ENCODE assay signal across 8 cellular contexts in genomic region chr10:13371879-13372470, GRCh38. TPM values are rescaled to one million over a fixed set of nuclear protein-coding genes. Genes with fewer than 3 reads are reported as not detected.
DNase-seq lines count a peak whose midpoint lies in the region; ATAC-seq and TF ChIP-seq lines count a peak whose summit lies in the region.

No MANE protein-coding gene starts in this region.

- H3K36me3 Mint-ChIP-seq in activated CD4-positive, alpha-beta T cell treated with anti-CD3 and anti-CD28 coated beads for 36 hours (ENCODE audit: low read depth) = no peaks in the 10 kb centered on the region

- H3K27me3 ChIP-seq in dorsolateral prefrontal cortex (peaks cover 0 to 4% (median 0%) of the 10 kb centered on the region in 45 donors), lung (ENCODE audit: control insufficient read depth, insufficient read depth) (no peaks in the 10 kb centered on the region)

- no peak overlapping the region for H3K27ac Mint-ChIP-seq in activated CD4-positive, alpha-beta T cell treated with anti-CD3 and anti-CD28 coated beads for 36 hours

- no peaks in the 10 kb centered on the region for H3K4me1 ChIP-seq in lung (ENCODE audit: control insufficient read depth in 2 of 2, insufficient read depth in 2 of 2, low read length in 2 of 2)

- POLR2A ChIA-PET in activated CD4-positive, alpha-beta T cell treated with anti-CD3 and anti-CD28 coated beads for 36 hours (lab: Charles Lee) = no interaction called here

- ATAC-seq in GM18519 (IDR thresholded peaks at IDR 0.05; ENCODE audit: low FRiP score, unreplicated experiment) = peak; percentile 71
- ATAC-seq in HG03354 (IDR thresholded peaks at IDR 0.05; ENCODE audit: poor library complexity, severe bottlenecking, unreplicated experiment) = peak; percentile 78
- ATAC-seq in activated CD4-positive, alpha-beta T cell treated with anti-CD3 and anti-CD28 coated beads for 36 hours = peak; percentile 100
- peak; percentile 95 for ATAC-seq in lung (ENCODE audit: insufficient read depth, low FRiP score)

- H3K9me3 Mint-ChIP-seq in activated CD4-positive, alpha-beta T cell treated with anti-CD3 and anti-CD28 coated beads for 36 hours (ENCODE audit: low read depth) = no peaks in the 10 kb centered on the region

- CTCF ChIA-PET in activated CD4-positive, alpha-beta T cell treated with anti-CD3 and anti-CD28 coated beads for 36 hours (lab: Charles Lee) = interaction anchor here (0.6 to 5.0 kb wide), 42 partner anchors 10 to 1020 kb away, joined by 3 to 80 read pairs (median 4); partner anchors contain the start of gene PRPF18

- H3K27ac ChIP-seq in dorsolateral prefrontal cortex = no peak overlapping the region
- H3K27ac ChIP-seq in lung (ENCODE audit: low read depth in 1 of 2, low read length in 1 of 2) = no peak overlapping the region

- H3K9me3 ChIP-seq in lung (ENCODE audit: control insufficient read depth in 2 of 2, insufficient read depth in 1 of 2, low read length in 1 of 2) = no peaks in the 10 kb centered on the region

- H3K4me3 ChIP-seq in dorsolateral prefrontal cortex = no peak overlapping the region
- no peak overlapping the region for H3K4me3 ChIP-seq in lung

- no peaks in the 10 kb centered on the region for H3K36me3 ChIP-seq in lung (ENCODE audit: control insufficient read depth in 2 of 2, insufficient read depth in 2 of 2, low read length in 2 of 2)

- 30% methylated on average over 6 of the region's 6 CpGs for WGBS in lung, 2 donors

- no peaks in the 10 kb centered on the region for H3K27me3 Mint-ChIP-seq in activated CD4-positive, alpha-beta T cell treated with anti-CD3 and anti-CD28 coated beads for 36 hours

- TF ChIP-seq CTCF in dorsolateral prefrontal cortex (IDR thresholded peaks at IDR 0.05 in 54 of 56, conservative IDR thresholded peaks at IDR 0.05 in 2 of 56; ENCODE audit: low read depth in 1 of 56, partially characterized antibody in 56 of 56) (peak; percentile 69 to 96 (median 91)), lung (IDR thresholded peaks at IDR 0.05; ENCODE audit: control extremely low read depth, extremely low read depth) (peak; percentile 92)

- H3K4me1 Mint-ChIP-seq in activated CD4-positive, alpha-beta T cell treated with anti-CD3 and anti-CD28 coated beads for 36 hours = no peaks in the 10 kb centered on the region

- DNase-seq in AG08395 (ENCODE audit: low spot score) (peak; percentile 95), NCI-H510A treated with DMSO at 0.1 percent for 48 hours (lab: John Stamatoyannopoulos, UW) (peak; percentile 87), dorsolateral prefrontal cortex (peak; percentile 30 to 81 (median 69)), lung (ENCODE audit: low spot score) (peak; percentile 70)
- DNase-seq in activated CD4-positive, alpha-beta T cell treated with anti-CD3 and anti-CD28 coated beads for 36 hours = peak; percentile 82
- DNase-seq in stimulated activated CD8-positive, alpha-beta memory T cell treated with anti-CD3 and anti-CD28 coated beads, Interleukin-4, amount 100 ng/mL, for 48 hours = peak; percentile 73

- no peak overlapping the region for H3K4me3 Mint-ChIP-seq in activated CD4-positive, alpha-beta T cell treated with anti-CD3 and anti-CD28 coated beads for 36 hours

- intact Hi-C loops in activated CD4-positive, alpha-beta T cell treated with anti-CD3 and anti-CD28 coated beads for 36 hours (cut with DNase I, micrococcal nuclease) = loop anchor here (1.0 to 5.0 kb wide), 5 partner anchors 68 to 406 kb away; partner anchors contain the start of gene PRPF18 (in 2 of the 2)
- intact Hi-C loops in dorsolateral prefrontal cortex (cut with DNase I) = loop anchor here (5.0 to 10.0 kb wide), 3 partner anchors 65 to 215 kb away; partner anchors contain the start of gene PRPF18 (in 2 of the 2)

RNA-seq across cellular contexts. Expression of gene SEPHS1, which starts 23.9 kb away (rescaled TPM):
- total RNA-seq in activated CD4-positive, alpha-beta T cell treated with anti-CD3 and anti-CD28 coated beads for 36 hours = 10 to 100 TPM; 74.5 to 74.7 TPM
- total RNA-seq in dorsolateral prefrontal cortex (10 to 100 TPM; 17.7 to 44.5 (median 30.7) TPM), lung (10 to 100 TPM; 37.4 to 47.3 TPM)
- 10 to 100 TPM; 19.5 to 33.4 TPM for polyA plus RNA-seq in lung
